ENCODE assay signal across 8 cellular contexts in genomic region chr15:23565395-23566069, GRCh38. TPM values are rescaled to one million over a fixed set of nuclear protein-coding genes. Genes with fewer than 3 reads are reported as not detected.
DNase-seq lines count a peak whose midpoint lies in the region; ATAC-seq, FAIRE-seq and TF ChIP-seq lines count a peak whose summit lies in the region.

TSS of gene MKRN3 (plus strand) at chr15:23565674. CDS start at chr15:23565783, 109 bp downstream.

- no peaks in the 10 kb centered on the region for H3K36me3 ChIP-seq in kidney (ENCODE audit: control insufficient read depth in 1 of 2, insufficient read depth in 2 of 2, low read length in 2 of 2)

- peak; percentile 61 to 73 for ATAC-seq in activated T-cell treated with anti-CD3 and anti-CD28 coated beads, Interleukin-2, amount 50 U/mL, for 72 hours (replicated peaks in 1 of 2)
- peak; percentile 75 for ATAC-seq in left ventricle myocardium superior
- ATAC-seq in GM18520 (IDR thresholded peaks at IDR 0.05; ENCODE audit: unreplicated experiment) = no peak
- no peak for ATAC-seq in HG03095 (IDR thresholded peaks at IDR 0.05; ENCODE audit: unreplicated experiment)

- no peaks in the 10 kb centered on the region for H3K4me1 Mint-ChIP-seq in activated T-cell treated with anti-CD3 and anti-CD28 coated beads, Interleukin-2, amount 50 U/mL, for 72 hours (ENCODE audit: low read depth)

- H3K27ac ChIP-seq in kidney (ENCODE audit: low read depth in 2 of 2, low read length in 2 of 2) = no peak within 1 kb of the TSS

- H3K27me3 Mint-ChIP-seq in activated T-cell treated with anti-CD3 and anti-CD28 coated beads, Interleukin-2, amount 50 U/mL, for 72 hours (ENCODE audit: low read depth) = peaks cover 6% of the 10 kb centered on the region

- intact Hi-C loops in left ventricle myocardium superior (cut with micrococcal nuclease) (no loop called here), kidney (cut with DNase I) (no loop called here)

- peak within 1 kb of the TSS; percentile 27 for H3K27ac Mint-ChIP-seq in activated T-cell treated with anti-CD3 and anti-CD28 coated beads, Interleukin-2, amount 50 U/mL, for 72 hours

- H3K9me3 ChIP-seq in kidney (ENCODE audit: control insufficient read depth in 1 of 2, low read length in 2 of 2) = no peaks in the 10 kb centered on the region

- H3K4me3 Mint-ChIP-seq in activated T-cell treated with anti-CD3 and anti-CD28 coated beads, Interleukin-2, amount 50 U/mL, for 72 hours = peak within 1 kb of the TSS; percentile 60 to 77

- peaks cover 2 to 6% of the 10 kb centered on the region in 2 donors for H3K9me3 Mint-ChIP-seq in activated T-cell treated with anti-CD3 and anti-CD28 coated beads, Interleukin-2, amount 50 U/mL, for 72 hours

- no peaks in the 10 kb centered on the region for H3K4me1 ChIP-seq in kidney (ENCODE audit: control insufficient read depth in 1 of 2, insufficient read depth in 1 of 2, low read depth in 1 of 2, low read length in 2 of 2)

- no peak for TF ChIP-seq CTCF in kidney (IDR thresholded peaks at IDR 0.05; ENCODE audit: borderline replicate concordance, extremely low read depth, insufficient read depth)

- DNase-seq in H4 (ENCODE audit: low spot score) = peak; percentile 89
- peak; percentile 83 to 93 for DNase-seq in NCI-H526 (lab: John Stamatoyannopoulos, UW)
- DNase-seq in activated T-cell treated with anti-CD3 and anti-CD28 coated beads, Interleukin-2, amount 50 U/mL, for 72 hours = peak; percentile 13 to 23
- peak; percentile 52 for DNase-seq in left ventricle myocardium superior
- DNase-seq in stimulated activated CD4-positive, alpha-beta T cell treated with anti-CD3 and anti-CD28 coated beads, Interleukin-1b, Interleukin-23, amount 100 ng/mL, for 48 hours = peak; percentile 53
- DNase-seq in kidney = no peak

- H3K36me3 Mint-ChIP-seq in activated T-cell treated with anti-CD3 and anti-CD28 coated beads, Interleukin-2, amount 50 U/mL, for 72 hours (ENCODE audit: insufficient read depth in 2 of 2) = peaks cover 0 to 5% of the 10 kb centered on the region in 2 donors

- no peak for FAIRE-seq in kidney (lab: Jason Lieb, UNC)

- H3K9ac ChIP-seq in kidney (ENCODE audit: low read length in 2 of 2) = no peak within 1 kb of the TSS

- H3K4me3 ChIP-seq in kidney (ENCODE audit: low read length in 2 of 2) = no peak within 1 kb of the TSS

RNA-seq across cellular contexts. Expression of gene MKRN3, which starts in this region (rescaled TPM):
- total RNA-seq in H4 (2014; rRNA removed; shearing (Covaris generic)) = 5.6 and 9.6 TPM in 2 replicates
- total RNA-seq in activated T-cell treated with anti-CD3 and anti-CD28 coated beads, Interleukin-2, amount 50 U/mL, for 72 hours = 1 to 10 TPM; 2.0 to 2.1 TPM
- total RNA-seq in left ventricle myocardium superior = 0.72 TPM
- not detected for total RNA-seq in kidney
- polyA plus RNA-seq in kidney (ENCODE audit: insufficient read depth, low read depth, low replicate concordance) = not detected

Comparison
In these comparisons a context has a peak if more than half of its experiments do, and no peak if none do; other contexts are left out.
1. Peak in DNase-seq and ATAC-seq in left ventricle myocardium superior; RNA of the gene not detected or under 1 TPM.
2. ATAC-seq: peak in activated T-cell treated with anti-CD3 and anti-CD28 coated beads, Interleukin-2, amount 50 U/mL, for 72 hours (2 of 2); none in GM18520 (single experiment) and HG03095 (single experiment).